In genomic region chr5:9947231-9947693, GRCh38 we compare ENCODE assay signal across 15 cellular contexts.
DNase-seq lines count a peak whose midpoint lies in the region; ATAC-seq and TF ChIP-seq lines count a peak whose summit lies in the region.
"Had no signal": no experiment of that assay in that cellular context is flagged by ENCODE, and none has a peak within 500 bp of the region (broad histone marks: within the 10 kb centered on the region; RNA-seq: fewer than 3 reads in every experiment).

No MANE protein-coding gene starts in this region.

- no peak overlapping the region for H3K27ac Mint-ChIP-seq in activated naive CD4-positive, alpha-beta T cell treated with anti-CD3 and anti-CD28 coated beads, Interleukin-2, amount 10 ng/mL, durations not matched to agents 7 days and 5 days
- no peak overlapping the region for H3K27ac Mint-ChIP-seq in endodermal cell
- H3K27ac Mint-ChIP-seq: activated naive CD4-positive, alpha-beta T cell treated with anti-CD3 and anti-CD28 coated beads, Interleukin-2, amount 50 U/mL, for 72 hours; stimulated activated memory B cell treated with anti-CD40 and anti-IgM and Interleukin-4, amounts not matched to agents 10 μg/mL and 1 μg/mL and 100 μg/mL, for 72 hours had no signal

- DNase-seq in RPMI7951 (ENCODE audit: low read depth) (peak; percentile 23), left lung (no peak), endodermal cell (no peak), foreskin fibroblast (no peak)
- DNase-seq in activated naive CD4-positive, alpha-beta T cell treated with anti-CD3 and anti-CD28 coated beads, Interleukin-2, amount 10 ng/mL, durations not matched to agents 7 days and 5 days: no peak
- DNase-seq: BE2C, lower lobe of right lung, NCI-H1417, NCI-H510A treated with DMSO at 0.1 percent for 48 hours, SHP77 had no signal

- no peaks in the 10 kb centered on the region for H3K9me3 Mint-ChIP-seq in activated naive CD4-positive, alpha-beta T cell treated with anti-CD3 and anti-CD28 coated beads, Interleukin-2, amount 10 ng/mL, durations not matched to agents 7 days and 5 days
- H3K9me3 Mint-ChIP-seq in endodermal cell: peaks cover 7% of the 10 kb centered on the region
- H3K9me3 Mint-ChIP-seq: stimulated activated memory B cell treated with anti-CD40 and anti-IgM and Interleukin-4, amounts not matched to agents 10 μg/mL and 1 μg/mL and 100 μg/mL, for 72 hours had no signal

- TF ChIP-seq POLR2A in GM18505 (IDR thresholded peaks at IDR 0.05; ENCODE audit: borderline replicate concordance, extremely low read depth, insufficient read depth, insufficient read length): no peak

- no peak overlapping the region for H3K27ac ChIP-seq in left lung
- no peak overlapping the region for H3K27ac ChIP-seq in endodermal cell (ENCODE audit: low read depth, low read length)
- H3K27ac ChIP-seq: lower lobe of right lung had no signal

- H3K9me3 ChIP-seq in left lung (no peaks in the 10 kb centered on the region), endodermal cell (ENCODE audit: control insufficient read depth, low read length) (peaks cover 24% of the 10 kb centered on the region)
- H3K9me3 ChIP-seq: BE2C, lower lobe of right lung had no signal

- H3K27me3 ChIP-seq in left lung (no peaks in the 10 kb centered on the region), endodermal cell (ENCODE audit: control insufficient read depth, insufficient read depth, low read length, poor library complexity, severe bottlenecking) (no peaks in the 10 kb centered on the region)
- H3K27me3 ChIP-seq: BE2C had no signal

- ATAC-seq in GM18505 (IDR thresholded peaks at IDR 0.05; ENCODE audit: unreplicated experiment): peak; percentile 70
- peak; percentile 39 for ATAC-seq in HG02763 (IDR thresholded peaks at IDR 0.05; ENCODE audit: unreplicated experiment)
- ATAC-seq in left lung: peak; percentile 50
- no peak for ATAC-seq in GM19397 (IDR thresholded peaks at IDR 0.05; ENCODE audit: unreplicated experiment)
- ATAC-seq: activated naive CD4-positive, alpha-beta T cell treated with anti-CD3 and anti-CD28 coated beads, Interleukin-2, amount 50 U/mL, for 72 hours; stimulated activated memory B cell treated with anti-CD40 and anti-IgM and Interleukin-4, amounts not matched to agents 10 μg/mL and 1 μg/mL and 100 μg/mL, for 72 hours had no signal

- CTCF ChIA-PET in activated naive CD4-positive, alpha-beta T cell treated with anti-CD3 and anti-CD28 coated beads, Interleukin-2, amount 10 ng/mL, durations not matched to agents 7 days and 5 days (lab: Charles Lee): no interaction called here

- no peak overlapping the region for H3K9ac ChIP-seq in endodermal cell (ENCODE audit: extremely low read depth, low read length, poor library complexity, severe bottlenecking)

- no peaks in the 10 kb centered on the region for H3K27me3 Mint-ChIP-seq in activated naive CD4-positive, alpha-beta T cell treated with anti-CD3 and anti-CD28 coated beads, Interleukin-2, amount 10 ng/mL, durations not matched to agents 7 days and 5 days
- H3K27me3 Mint-ChIP-seq in endodermal cell (ENCODE audit: insufficient read depth): no peaks in the 10 kb centered on the region
- H3K27me3 Mint-ChIP-seq: stimulated activated memory B cell treated with anti-CD40 and anti-IgM and Interleukin-4, amounts not matched to agents 10 μg/mL and 1 μg/mL and 100 μg/mL, for 72 hours had no signal

- WGBS in endodermal cell (ENCODE audit: insufficient coverage in 1 of 2, insufficient read length in 1 of 2), 2 experiments: 89 to 92% methylated on average over 6 of the region's 6 CpGs

- H3K4me3 ChIP-seq in left lung (no peak overlapping the region), endodermal cell (ENCODE audit: low read length) (no peak overlapping the region), foreskin fibroblast (ENCODE audit: low read depth in 1 of 2, low read length in 2 of 2) (no peak overlapping the region)
- H3K4me3 ChIP-seq: lower lobe of right lung had no signal

- no peaks in the 10 kb centered on the region for H3K4me1 Mint-ChIP-seq in activated naive CD4-positive, alpha-beta T cell treated with anti-CD3 and anti-CD28 coated beads, Interleukin-2, amount 10 ng/mL, durations not matched to agents 7 days and 5 days
- peaks cover 22% of the 10 kb centered on the region for H3K4me1 Mint-ChIP-seq in endodermal cell
- H3K4me1 Mint-ChIP-seq: stimulated activated memory B cell treated with anti-CD40 and anti-IgM and Interleukin-4, amounts not matched to agents 10 μg/mL and 1 μg/mL and 100 μg/mL, for 72 hours had no signal

- no peaks in the 10 kb centered on the region for H3K36me3 ChIP-seq in left lung
- H3K36me3 ChIP-seq in endodermal cell (ENCODE audit: control insufficient read depth, insufficient read depth, low read length): no peaks in the 10 kb centered on the region
- H3K36me3 ChIP-seq: BE2C, lower lobe of right lung had no signal

- TF ChIP-seq CTCF in left lung (IDR thresholded peaks at IDR 0.05) (no peak), endodermal cell (conservative IDR thresholded peaks at IDR 0.05) (no peak), foreskin fibroblast (IDR thresholded peaks at IDR 0.05; ENCODE audit: low read depth, low read length) (no peak)

- H3K4me3 Mint-ChIP-seq in activated naive CD4-positive, alpha-beta T cell treated with anti-CD3 and anti-CD28 coated beads, Interleukin-2, amount 10 ng/mL, durations not matched to agents 7 days and 5 days: no peak overlapping the region
- H3K4me3 Mint-ChIP-seq in endodermal cell: no peak overlapping the region
- H3K4me3 Mint-ChIP-seq: stimulated activated memory B cell treated with anti-CD40 and anti-IgM and Interleukin-4, amounts not matched to agents 10 μg/mL and 1 μg/mL and 100 μg/mL, for 72 hours had no signal

- no peaks in the 10 kb centered on the region for H3K4me1 ChIP-seq in left lung
- peaks cover 12% of the 10 kb centered on the region for H3K4me1 ChIP-seq in endodermal cell (ENCODE audit: control insufficient read depth, insufficient read depth, low read length)
- H3K4me1 ChIP-seq: lower lobe of right lung had no signal

- H3K36me3 Mint-ChIP-seq in activated naive CD4-positive, alpha-beta T cell treated with anti-CD3 and anti-CD28 coated beads, Interleukin-2, amount 10 ng/mL, durations not matched to agents 7 days and 5 days: no peaks in the 10 kb centered on the region
- H3K36me3 Mint-ChIP-seq in endodermal cell (ENCODE audit: low read depth): no peaks in the 10 kb centered on the region
- H3K36me3 Mint-ChIP-seq: activated naive CD4-positive, alpha-beta T cell treated with anti-CD3 and anti-CD28 coated beads, Interleukin-2, amount 50 U/mL, for 72 hours; stimulated activated memory B cell treated with anti-CD40 and anti-IgM and Interleukin-4, amounts not matched to agents 10 μg/mL and 1 μg/mL and 100 μg/mL, for 72 hours had no signal

- intact Hi-C loops in left lung (cut with DNase I): no loop called here
